Comparison of ENCODE assay signal across 8 cellular contexts in the genomic region with DNA sequence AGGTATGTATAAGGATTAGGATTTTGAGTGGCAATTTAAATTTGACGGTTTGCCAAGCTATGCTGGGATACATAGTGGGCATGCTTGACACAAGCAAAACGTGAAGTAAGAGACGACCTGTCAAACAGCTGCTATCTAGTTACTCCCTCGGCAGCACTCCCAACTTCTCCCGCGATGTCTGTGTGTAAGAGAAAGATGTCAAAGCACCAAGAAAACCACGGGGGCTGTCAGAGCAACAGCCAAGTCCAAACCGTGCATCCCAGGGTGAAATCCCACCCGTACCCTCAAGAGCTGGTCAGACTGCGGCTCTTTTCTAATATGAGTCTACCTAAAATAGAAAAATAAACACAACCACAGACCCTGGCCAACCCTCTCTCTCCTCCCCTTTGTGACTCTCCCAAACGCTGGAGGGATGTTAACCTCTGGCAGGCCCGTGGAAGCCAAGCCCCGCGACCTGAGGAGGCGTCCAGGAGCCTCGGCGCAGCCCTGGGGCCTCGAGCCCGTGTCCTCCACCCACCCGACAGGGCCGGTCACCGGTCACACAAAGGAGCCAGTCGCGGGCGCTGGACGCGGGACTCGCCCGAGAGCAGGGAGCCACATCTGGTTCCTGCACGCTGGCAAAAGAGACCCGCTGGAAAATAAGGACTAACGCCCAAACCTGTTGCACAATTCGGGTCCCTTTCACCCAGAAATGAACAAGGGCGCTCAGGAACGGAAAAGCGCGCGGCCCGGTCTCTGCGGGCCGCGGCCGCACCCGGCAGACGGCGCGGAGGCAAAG. TPM values are rescaled to one million over a fixed set of nuclear protein-coding genes. Genes with fewer than 3 reads are reported as not detected.
DNase-seq lines count a peak whose midpoint lies in the region; ATAC-seq, FAIRE-seq and TF ChIP-seq lines count a peak whose summit lies in the region.

No MANE protein-coding gene starts in this region.

- FAIRE-seq in frontal cortex (lab: Jason Lieb, UNC): no peak

- no peak for TF ChIP-seq CTCF in AG10803 (conservative IDR thresholded peaks at IDR 0.05; ENCODE audit: low read length)
- no peak for TF ChIP-seq CTCF in nephron progenitor cell (IDR thresholded peaks at IDR 0.05)

- peaks cover 12% of the 10 kb centered on the region for H3K27me3 Mint-ChIP-seq in nephron progenitor cell (ENCODE audit: low read depth, poor library complexity)

- no peaks in the 10 kb centered on the region for H3K9me3 Mint-ChIP-seq in nephron progenitor cell

- H3K4me3 ChIP-seq in AG10803 (ENCODE audit: low read length): peak overlapping the region; percentile 81

- peaks cover 22% of the 10 kb centered on the region for H3K4me1 Mint-ChIP-seq in nephron progenitor cell

- DNase-seq in AG10803 (ENCODE audit: low read depth): peak; percentile 47
- DNase-seq in NCI-H446 treated with DMSO at 0.1 percent for 48 hours (lab: John Stamatoyannopoulos, UW): peak; percentile 19
- DNase-seq in activated effector memory CD4-positive, alpha-beta T cell treated with anti-CD3 and anti-CD28 coated beads, Interleukin-2, amount 50 U/mL, for 16 hours: peak; percentile 63
- DNase-seq in frontal cortex (ENCODE audit: low spot score in 2 of 2): peak; percentile 47 to 58
- peak; percentile 56 for DNase-seq in nephron progenitor cell
- no peak for DNase-seq in SHP77 treated with DMSO at 0.1 percent for 48 hours (lab: John Stamatoyannopoulos, UW)

- H3K4me3 Mint-ChIP-seq in nephron progenitor cell: peak overlapping the region; percentile 92

- ATAC-seq in GM18511 (IDR thresholded peaks at IDR 0.05; ENCODE audit: unreplicated experiment) (peak; percentile 43), HG03025 (IDR thresholded peaks at IDR 0.05; ENCODE audit: low FRiP score, unreplicated experiment) (peak; percentile 32)

- H3K27ac Mint-ChIP-seq in nephron progenitor cell: peak overlapping the region; percentile 92

- peaks cover 15% of the 10 kb centered on the region for H3K36me3 Mint-ChIP-seq in nephron progenitor cell (ENCODE audit: low read depth)

RNA-seq across cellular contexts. Expression of gene SESTD1, which starts 1.0 kb away (rescaled TPM):
- 70.9 TPM for total RNA-seq in frontal cortex
